In the genomic region with DNA sequence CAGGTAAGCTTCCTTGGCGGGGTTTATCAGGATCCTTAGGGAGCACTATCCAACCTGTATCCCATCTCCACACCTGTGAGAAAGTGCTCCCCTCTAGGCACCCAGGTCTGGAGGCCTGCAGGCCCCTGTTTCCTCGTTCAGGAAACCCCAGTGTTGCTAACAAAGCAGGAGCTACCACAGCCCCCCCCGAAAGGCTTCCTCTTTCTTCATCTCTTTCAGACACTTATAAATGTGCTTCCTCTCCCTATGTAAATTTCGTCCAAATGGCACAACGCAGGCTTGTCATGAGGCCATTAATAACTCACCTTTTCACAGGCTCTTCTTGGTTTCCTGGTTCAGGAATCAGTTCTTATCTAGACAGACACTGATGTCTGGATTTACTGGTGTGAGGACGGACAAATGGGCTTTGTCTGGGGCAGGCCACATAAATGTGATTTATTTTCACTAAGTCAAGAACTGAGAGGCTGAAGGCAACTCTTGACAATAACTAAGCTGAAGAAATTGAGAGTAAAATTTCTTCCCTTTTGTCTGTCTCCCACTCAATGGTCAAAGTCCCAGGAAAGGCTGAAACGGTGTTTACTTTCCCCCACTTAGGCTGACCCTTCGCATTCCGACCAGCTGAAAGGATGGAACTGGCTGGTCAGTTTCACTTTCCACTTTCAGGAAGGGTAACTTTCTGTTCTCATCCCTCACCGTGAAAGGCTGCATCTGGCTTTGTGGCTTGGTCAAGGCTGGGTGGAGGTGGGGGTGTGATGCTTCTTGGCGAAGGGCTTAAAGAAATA, we compare ENCODE assay signal across 1 cellular context.
TF ChIP-seq lines count a peak whose summit lies in the region.

No MANE protein-coding gene starts in this region.

TF ChIP-seq in HepG2, 621 proteins besides CTCF, POLR2A, EP300 and RAD21 (continued from another document and continues in another):
- TF ChIP-seq, protein P1, sequence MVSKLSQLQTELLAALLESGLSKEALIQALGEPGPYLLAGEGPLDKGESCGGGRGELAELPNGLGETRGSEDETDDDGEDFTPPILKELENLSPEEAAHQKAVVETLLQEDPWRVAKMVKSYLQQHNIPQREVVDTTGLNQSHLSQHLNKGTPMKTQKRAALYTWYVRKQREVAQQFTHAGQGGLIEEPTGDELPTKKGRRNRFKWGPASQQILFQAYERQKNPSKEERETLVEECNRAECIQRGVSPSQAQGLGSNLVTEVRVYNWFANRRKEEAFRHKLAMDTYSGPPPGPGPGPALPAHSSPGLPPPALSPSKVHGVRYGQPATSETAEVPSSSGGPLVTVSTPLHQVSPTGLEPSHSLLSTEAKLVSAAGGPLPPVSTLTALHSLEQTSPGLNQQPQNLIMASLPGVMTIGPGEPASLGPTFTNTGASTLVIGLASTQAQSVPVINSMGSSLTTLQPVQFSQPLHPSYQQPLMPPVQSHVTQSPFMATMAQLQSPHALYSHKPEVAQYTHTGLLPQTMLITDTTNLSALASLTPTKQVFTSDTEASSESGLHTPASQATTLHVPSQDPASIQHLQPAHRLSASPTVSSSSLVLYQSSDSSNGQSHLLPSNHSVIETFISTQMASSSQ (IDR thresholded peaks at IDR 0.05; ENCODE audit: low read depth): 0 out of 2 replicates have a peak, but pooled peaks have one; percentile 41
- TF ChIP-seq, protein P1 (CRISPR knock-in tag; IDR thresholded peaks at IDR 0.05; ENCODE audit: borderline replicate concordance): no peak
- TF ChIP-seq GATAD2A (CRISPR knock-in tag; IDR thresholded peaks at IDR 0.05) (peak; percentile 83), ZNF709 (CRISPR knock-in tag; IDR thresholded peaks at IDR 0.05) (no peak), HNRNPL (IDR thresholded peaks at IDR 0.05; ENCODE audit: low read depth, low read length) (no peak), FOXJ3 (CRISPR knock-in tag; IDR thresholded peaks at IDR 0.05; ENCODE audit: borderline replicate concordance) (peak; percentile 66; the same call in 1 of the 2 replicates), ZFAT (CRISPR knock-in tag; conservative IDR thresholded peaks at IDR 0.05) (no peak), ZMYM2 (CRISPR knock-in tag; IDR thresholded peaks at IDR 0.05) (no peak), NR2F6 (IDR thresholded peaks at IDR 0.05) (peak; percentile 92), NR2F6 (CRISPR knock-in tag; IDR thresholded peaks at IDR 0.05) (peak; percentile 93), FLYWCH1 (CRISPR knock-in tag; IDR thresholded peaks at IDR 0.05) (no peak), ZMYM3 (CRISPR knock-in tag; IDR thresholded peaks at IDR 0.05) (peak; percentile 85; the same call in 1 of the 2 replicates), SIX4 (CRISPR knock-in tag; IDR thresholded peaks at IDR 0.05) (peak; percentile 39; the same call in 1 of the 2 replicates), ZNF329 (CRISPR knock-in tag; IDR thresholded peaks at IDR 0.05; ENCODE audit: low read depth) (no peak), ZNF430 (CRISPR knock-in tag; IDR thresholded peaks at IDR 0.05) (peak; percentile 8; the same call in 1 of the 2 replicates), ZBTB3 (CRISPR knock-in tag; IDR thresholded peaks at IDR 0.05; ENCODE audit: borderline replicate concordance, low read depth) (no peak), RARA (CRISPR knock-in tag; IDR thresholded peaks at IDR 0.05) (peak; percentile 75), EED (CRISPR knock-in tag; IDR thresholded peaks at IDR 0.05) (no peak), CCDC6 (CRISPR knock-in tag; IDR thresholded peaks at IDR 0.05) (no peak), NR2C2 (CRISPR knock-in tag; IDR thresholded peaks at IDR 0.05; ENCODE audit: borderline replicate concordance) (peak; percentile 61), PHF20 (CRISPR knock-in tag; IDR thresholded peaks at IDR 0.05) (no peak), MIXL1 (CRISPR knock-in tag; IDR thresholded peaks at IDR 0.05) (0 out of 2 replicates have a peak, but pooled peaks have one; percentile 29), ZNF136 (CRISPR knock-in tag; IDR thresholded peaks at IDR 0.05; ENCODE audit: low read depth) (0 out of 2 replicates have a peak, but pooled peaks have one; percentile 37), ZNF451 (CRISPR knock-in tag; IDR thresholded peaks at IDR 0.05) (no peak), FOXA3 (CRISPR knock-in tag; IDR thresholded peaks at IDR 0.05) (peak; percentile 96), ZNF841 (CRISPR knock-in tag; IDR thresholded peaks at IDR 0.05; ENCODE audit: borderline replicate concordance) (no peak), CBX1 (IDR thresholded peaks at IDR 0.05; ENCODE audit: low read depth) (no peak), ZFP36L1 (CRISPR knock-in tag; IDR thresholded peaks at IDR 0.05) (no peak), EHMT2 (IDR thresholded peaks at IDR 0.05; ENCODE audit: borderline replicate concordance, low read depth, low read length) (0 out of 2 replicates have a peak, but pooled peaks have one; percentile 19), EZH2 (conservative IDR thresholded peaks at IDR 0.05; ENCODE audit: low read depth, low read length) (no peak), ZFP41 (CRISPR knock-in tag; IDR thresholded peaks at IDR 0.05; ENCODE audit: borderline replicate concordance) (no peak), ARNTL (CRISPR knock-in tag; IDR thresholded peaks at IDR 0.05) (no peak), ZNF891 (CRISPR knock-in tag; IDR thresholded peaks at IDR 0.05) (no peak), HDAC2 (CRISPR knock-in tag; IDR thresholded peaks at IDR 0.05) (peak; percentile 87), PLRG1 (conservative IDR thresholded peaks at IDR 0.05) (no peak)
- TF ChIP-seq, protein P2, sequence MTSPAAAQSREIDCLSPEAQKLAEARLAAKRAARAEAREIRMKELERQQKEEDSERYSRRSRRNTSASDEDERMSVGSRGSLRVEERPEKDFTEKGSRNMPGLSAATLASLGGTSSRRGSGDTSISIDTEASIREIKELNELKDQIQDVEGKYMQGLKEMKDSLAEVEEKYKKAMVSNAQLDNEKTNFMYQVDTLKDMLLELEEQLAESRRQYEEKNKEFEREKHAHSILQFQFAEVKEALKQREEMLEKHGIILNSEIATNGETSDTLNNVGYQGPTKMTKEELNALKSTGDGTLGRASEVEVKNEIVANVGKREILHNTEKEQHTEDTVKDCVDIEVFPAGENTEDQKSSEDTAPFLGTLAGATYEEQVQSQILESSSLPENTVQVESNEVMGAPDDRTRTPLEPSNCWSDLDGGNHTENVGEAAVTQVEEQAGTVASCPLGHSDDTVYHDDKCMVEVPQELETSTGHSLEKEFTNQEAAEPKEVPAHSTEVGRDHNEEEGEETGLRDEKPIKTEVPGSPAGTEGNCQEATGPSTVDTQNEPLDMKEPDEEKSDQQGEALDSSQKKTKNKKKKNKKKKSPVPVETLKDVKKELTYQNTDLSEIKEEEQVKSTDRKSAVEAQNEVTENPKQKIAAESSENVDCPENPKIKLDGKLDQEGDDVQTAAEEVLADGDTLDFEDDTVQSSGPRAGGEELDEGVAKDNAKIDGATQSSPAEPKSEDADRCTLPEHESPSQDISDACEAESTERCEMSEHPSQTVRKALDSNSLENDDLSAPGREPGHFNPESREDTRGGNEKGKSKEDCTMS (CRISPR knock-in tag; conservative IDR thresholded peaks at IDR 0.05): no peak
- TF ChIP-seq, protein P3, sequence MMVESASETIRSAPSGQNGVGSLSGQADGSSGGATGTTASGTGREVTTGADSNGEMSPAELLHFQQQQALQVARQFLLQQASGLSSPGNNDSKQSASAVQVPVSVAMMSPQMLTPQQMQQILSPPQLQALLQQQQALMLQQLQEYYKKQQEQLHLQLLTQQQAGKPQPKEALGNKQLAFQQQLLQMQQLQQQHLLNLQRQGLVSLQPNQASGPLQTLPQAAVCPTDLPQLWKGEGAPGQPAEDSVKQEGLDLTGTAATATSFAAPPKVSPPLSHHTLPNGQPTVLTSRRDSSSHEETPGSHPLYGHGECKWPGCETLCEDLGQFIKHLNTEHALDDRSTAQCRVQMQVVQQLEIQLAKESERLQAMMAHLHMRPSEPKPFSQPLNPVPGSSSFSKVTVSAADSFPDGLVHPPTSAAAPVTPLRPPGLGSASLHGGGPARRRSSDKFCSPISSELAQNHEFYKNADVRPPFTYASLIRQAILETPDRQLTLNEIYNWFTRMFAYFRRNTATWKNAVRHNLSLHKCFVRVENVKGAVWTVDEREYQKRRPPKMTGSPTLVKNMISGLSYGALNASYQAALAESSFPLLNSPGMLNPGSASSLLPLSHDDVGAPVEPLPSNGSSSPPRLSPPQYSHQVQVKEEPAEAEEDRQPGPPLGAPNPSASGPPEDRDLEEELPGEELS (CRISPR knock-in tag; IDR thresholded peaks at IDR 0.05): peak; percentile 77
- TF ChIP-seq, protein P4, sequence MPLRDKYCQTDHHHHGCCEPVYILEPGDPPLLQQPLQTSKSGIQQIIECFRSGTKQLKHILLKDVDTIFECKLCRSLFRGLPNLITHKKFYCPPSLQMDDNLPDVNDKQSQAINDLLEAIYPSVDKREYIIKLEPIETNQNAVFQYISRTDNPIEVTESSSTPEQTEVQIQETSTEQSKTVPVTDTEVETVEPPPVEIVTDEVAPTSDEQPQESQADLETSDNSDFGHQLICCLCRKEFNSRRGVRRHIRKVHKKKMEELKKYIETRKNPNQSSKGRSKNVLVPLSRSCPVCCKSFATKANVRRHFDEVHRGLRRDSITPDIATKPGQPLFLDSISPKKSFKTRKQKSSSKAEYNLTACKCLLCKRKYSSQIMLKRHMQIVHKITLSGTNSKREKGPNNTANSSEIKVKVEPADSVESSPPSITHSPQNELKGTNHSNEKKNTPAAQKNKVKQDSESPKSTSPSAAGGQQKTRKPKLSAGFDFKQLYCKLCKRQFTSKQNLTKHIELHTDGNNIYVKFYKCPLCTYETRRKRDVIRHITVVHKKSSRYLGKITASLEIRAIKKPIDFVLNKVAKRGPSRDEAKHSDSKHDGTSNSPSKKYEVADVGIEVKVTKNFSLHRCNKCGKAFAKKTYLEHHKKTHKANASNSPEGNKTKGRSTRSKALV (CRISPR knock-in tag; IDR thresholded peaks at IDR 0.05): no peak
- TF ChIP-seq, protein P5, sequence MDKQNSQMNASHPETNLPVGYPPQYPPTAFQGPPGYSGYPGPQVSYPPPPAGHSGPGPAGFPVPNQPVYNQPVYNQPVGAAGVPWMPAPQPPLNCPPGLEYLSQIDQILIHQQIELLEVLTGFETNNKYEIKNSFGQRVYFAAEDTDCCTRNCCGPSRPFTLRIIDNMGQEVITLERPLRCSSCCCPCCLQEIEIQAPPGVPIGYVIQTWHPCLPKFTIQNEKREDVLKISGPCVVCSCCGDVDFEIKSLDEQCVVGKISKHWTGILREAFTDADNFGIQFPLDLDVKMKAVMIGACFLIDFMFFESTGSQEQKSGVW (CRISPR knock-in tag; IDR thresholded peaks at IDR 0.05; ENCODE audit: borderline replicate concordance): no peak
- TF ChIP-seq, protein P6, sequence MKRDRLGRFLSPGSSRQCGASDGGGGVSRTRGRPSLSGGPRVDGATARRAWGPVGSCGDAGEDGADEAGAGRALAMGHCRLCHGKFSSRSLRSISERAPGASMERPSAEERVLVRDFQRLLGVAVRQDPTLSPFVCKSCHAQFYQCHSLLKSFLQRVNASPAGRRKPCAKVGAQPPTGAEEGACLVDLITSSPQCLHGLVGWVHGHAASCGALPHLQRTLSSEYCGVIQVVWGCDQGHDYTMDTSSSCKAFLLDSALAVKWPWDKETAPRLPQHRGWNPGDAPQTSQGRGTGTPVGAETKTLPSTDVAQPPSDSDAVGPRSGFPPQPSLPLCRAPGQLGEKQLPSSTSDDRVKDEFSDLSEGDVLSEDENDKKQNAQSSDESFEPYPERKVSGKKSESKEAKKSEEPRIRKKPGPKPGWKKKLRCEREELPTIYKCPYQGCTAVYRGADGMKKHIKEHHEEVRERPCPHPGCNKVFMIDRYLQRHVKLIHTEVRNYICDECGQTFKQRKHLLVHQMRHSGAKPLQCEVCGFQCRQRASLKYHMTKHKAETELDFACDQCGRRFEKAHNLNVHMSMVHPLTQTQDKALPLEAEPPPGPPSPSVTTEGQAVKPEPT (CRISPR knock-in tag; IDR thresholded peaks at IDR 0.05; ENCODE audit: low read depth): no peak
- TF ChIP-seq, protein P7, sequence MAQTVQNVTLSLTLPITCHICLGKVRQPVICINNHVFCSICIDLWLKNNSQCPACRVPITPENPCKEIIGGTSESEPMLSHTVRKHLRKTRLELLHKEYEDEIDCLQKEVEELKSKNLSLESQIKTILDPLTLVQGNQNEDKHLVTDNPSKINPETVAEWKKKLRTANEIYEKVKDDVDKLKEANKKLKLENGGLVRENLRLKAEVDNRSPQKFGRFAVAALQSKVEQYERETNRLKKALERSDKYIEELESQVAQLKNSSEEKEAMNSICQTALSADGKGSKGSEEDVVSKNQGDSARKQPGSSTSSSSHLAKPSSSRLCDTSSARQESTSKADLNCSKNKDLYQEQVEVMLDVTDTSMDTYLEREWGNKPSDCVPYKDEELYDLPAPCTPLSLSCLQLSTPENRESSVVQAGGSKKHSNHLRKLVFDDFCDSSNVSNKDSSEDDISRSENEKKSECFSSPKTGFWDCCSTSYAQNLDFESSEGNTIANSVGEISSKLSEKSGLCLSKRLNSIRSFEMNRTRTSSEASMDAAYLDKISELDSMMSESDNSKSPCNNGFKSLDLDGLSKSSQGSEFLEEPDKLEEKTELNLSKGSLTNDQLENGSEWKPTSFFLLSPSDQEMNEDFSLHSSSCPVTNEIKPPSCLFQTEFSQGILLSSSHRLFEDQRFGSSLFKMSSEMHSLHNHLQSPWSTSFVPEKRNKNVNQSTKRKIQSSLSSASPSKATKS (CRISPR knock-in tag; IDR thresholded peaks at IDR 0.05): no peak
- TF ChIP-seq, protein P8, sequence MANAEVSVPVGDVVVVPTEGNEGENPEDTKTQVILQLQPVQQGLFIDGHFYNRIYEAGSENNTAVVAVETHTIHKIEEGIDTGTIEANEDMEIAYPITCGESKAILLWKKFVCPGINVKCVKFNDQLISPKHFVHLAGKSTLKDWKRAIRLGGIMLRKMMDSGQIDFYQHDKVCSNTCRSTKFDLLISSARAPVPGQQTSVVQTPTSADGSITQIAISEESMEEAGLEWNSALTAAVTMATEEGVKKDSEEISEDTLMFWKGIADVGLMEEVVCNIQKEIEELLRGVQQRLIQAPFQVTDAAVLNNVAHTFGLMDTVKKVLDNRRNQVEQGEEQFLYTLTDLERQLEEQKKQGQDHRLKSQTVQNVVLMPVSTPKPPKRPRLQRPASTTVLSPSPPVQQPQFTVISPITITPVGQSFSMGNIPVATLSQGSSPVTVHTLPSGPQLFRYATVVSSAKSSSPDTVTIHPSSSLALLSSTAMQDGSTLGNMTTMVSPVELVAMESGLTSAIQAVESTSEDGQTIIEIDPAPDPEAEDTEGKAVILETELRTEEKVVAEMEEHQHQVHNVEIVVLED (CRISPR knock-in tag; IDR thresholded peaks at IDR 0.05; ENCODE audit: borderline replicate concordance): no peak
- TF ChIP-seq, protein P9, sequence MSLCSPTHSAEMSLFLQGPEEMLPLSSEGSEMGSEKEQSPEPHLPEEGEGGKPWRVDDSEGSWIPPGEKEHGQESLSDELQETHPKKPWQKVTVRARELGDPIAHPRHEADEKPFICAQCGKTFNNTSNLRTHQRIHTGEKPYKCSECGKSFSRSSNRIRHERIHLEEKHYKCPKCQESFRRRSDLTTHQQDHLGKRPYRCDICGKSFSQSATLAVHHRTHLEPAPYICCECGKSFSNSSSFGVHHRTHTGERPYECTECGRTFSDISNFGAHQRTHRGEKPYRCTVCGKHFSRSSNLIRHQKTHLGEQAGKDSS (CRISPR knock-in tag; IDR thresholded peaks at IDR 0.05; ENCODE audit: borderline replicate concordance, low read depth): 0 out of 2 replicates have a peak, but pooled peaks have one; percentile 59
